Comparison of ENCODE assay signal across 8 cellular contexts in the genomic region with DNA sequence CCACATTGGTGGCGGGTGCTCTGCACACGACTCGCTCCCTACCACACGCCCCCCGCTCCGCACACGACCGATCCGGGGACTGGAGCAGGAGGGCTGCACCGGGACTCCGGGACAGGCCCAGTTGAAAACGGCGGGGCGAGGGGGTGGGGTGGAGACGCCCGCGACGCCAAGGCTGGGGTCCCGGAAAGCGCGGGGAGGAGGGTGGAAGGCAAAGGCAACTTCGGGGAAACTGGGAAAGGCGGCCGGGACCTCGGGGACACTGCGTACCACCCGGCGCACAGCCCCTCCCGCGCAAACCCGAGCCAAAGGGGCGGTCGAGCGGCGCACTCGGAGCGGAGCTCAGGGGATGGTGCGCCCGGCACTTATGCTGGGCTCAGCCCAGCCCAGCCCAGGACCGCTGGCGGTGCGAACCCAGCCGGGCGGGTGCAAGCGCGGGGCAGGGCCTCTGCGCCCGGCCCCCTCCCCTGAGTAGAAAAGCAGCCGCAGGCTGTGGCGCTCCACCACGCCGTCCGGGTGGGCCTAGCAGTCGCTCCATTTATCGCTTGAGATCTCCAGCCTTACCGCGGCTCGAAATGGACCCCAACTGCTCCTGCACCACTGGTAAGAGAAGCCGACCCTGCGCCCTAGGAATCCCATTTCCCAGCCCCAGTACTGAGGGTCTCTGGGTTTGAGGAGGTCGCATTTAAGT. TPM values are rescaled to one million over a fixed set of nuclear protein-coding genes. Genes with fewer than 3 reads are reported as not detected.
DNase-seq lines count a peak whose midpoint lies in the region; ATAC-seq and TF ChIP-seq lines count a peak whose summit lies in the region.

A gene (plus strand): TSS at position 500 of the 688 bp plus-strand sequence. CDS start 73 bp downstream, at position 573.

- peak within 1 kb of the TSS; percentile 65 for H3K4me3 Mint-ChIP-seq in activated naive CD8-positive, alpha-beta T cell treated with anti-CD3 and anti-CD28 coated beads, Interleukin-2, amount 50 U/mL, for 24 hours

- WGBS in GM23248 (ENCODE audit: low coverage in 1 of 2, low lambda C conversion rate in 2 of 2, missing lambda C conversion rate in 2 of 2), 2 experiments, result 1 to 2% methylated on average over 35 to 47 of the region's 61 CpGs
- under 1% methylated on average over 61 of the region's 61 CpGs for WGBS in right cardiac atrium
- WGBS in psoas muscle, 3 donors, result 3 to 6% (median 4%) methylated on average over 44 to 61 of the region's 61 CpGs

- no peaks in the 10 kb centered on the region for H3K79me2 ChIP-seq in GM23248 (ENCODE audit: insufficient read depth)

- H3K27ac Mint-ChIP-seq in activated naive CD8-positive, alpha-beta T cell treated with anti-CD3 and anti-CD28 coated beads, Interleukin-2, amount 50 U/mL, for 24 hours, result no peak within 1 kb of the TSS

- no peaks in the 10 kb centered on the region for H3K4me1 ChIP-seq in GM23248 (ENCODE audit: insufficient read depth)
- H3K4me1 ChIP-seq in right cardiac atrium (ENCODE audit: control insufficient read depth, insufficient read depth, low read length), result no peaks in the 10 kb centered on the region
- peaks cover 12% of the 10 kb centered on the region for H3K4me1 ChIP-seq in psoas muscle

- H3K27me3 Mint-ChIP-seq in activated naive CD8-positive, alpha-beta T cell treated with anti-CD3 and anti-CD28 coated beads, Interleukin-2, amount 50 U/mL, for 24 hours, result peaks cover 68% of the 10 kb centered on the region

- H3K4me2 ChIP-seq in GM23248 (ENCODE audit: unreplicated experiment), result peak within 1 kb of the TSS; percentile 84

- ATAC-seq in activated naive CD8-positive, alpha-beta T cell treated with anti-CD3 and anti-CD28 coated beads, Interleukin-2, amount 50 U/mL, for 24 hours, result peak; percentile 27
- ATAC-seq in right cardiac atrium (peak; percentile 93 to 94), psoas muscle (peak; percentile 59 to 71 (median 65)), GM18520 (IDR thresholded peaks at IDR 0.05; ENCODE audit: unreplicated experiment) (no peak)

- peak; percentile 75 for DNase-seq in GM23248
- DNase-seq in activated naive CD8-positive, alpha-beta T cell treated with anti-CD3 and anti-CD28 coated beads, Interleukin-2, amount 50 U/mL, for 24 hours, result no peak
- DNase-seq in right cardiac atrium, result peak; percentile 87 to 92 (median 89)
- peak; percentile 82 to 85 for DNase-seq in psoas muscle
- no peak for DNase-seq in SW 1271 (lab: John Stamatoyannopoulos, UW)
- DNase-seq in DMS153 treated with DMSO at 0.1 percent for 48 hours (lab: John Stamatoyannopoulos, UW; ENCODE audit: unreplicated experiment), result no peak
- no peak for DNase-seq in activated CD4-positive, CD25-positive, alpha-beta regulatory T cell treated with anti-CD3 and anti-CD28 coated beads, Interleukin-2, amount 50 U/mL, for 72 hours

- peak within 1 kb of the TSS; percentile 91 for H2AFZ ChIP-seq in GM23248

- intact Hi-C loops in right cardiac atrium (cut with DNase I) (no loop called here), psoas muscle (cut with DNase I) (loop anchor here in 1 of 2 donors (5.0 kb wide), 1 partner anchor 40 kb away; no protein-coding TSS in a partner anchor)

- no peaks in the 10 kb centered on the region for H3K36me3 Mint-ChIP-seq in activated naive CD8-positive, alpha-beta T cell treated with anti-CD3 and anti-CD28 coated beads, Interleukin-2, amount 50 U/mL, for 24 hours (ENCODE audit: low read depth)

- peak within 1 kb of the TSS; percentile 69 for H3K9ac ChIP-seq in GM23248

- H3K9me3 Mint-ChIP-seq in activated naive CD8-positive, alpha-beta T cell treated with anti-CD3 and anti-CD28 coated beads, Interleukin-2, amount 50 U/mL, for 24 hours, result no peaks in the 10 kb centered on the region

- in situ Hi-C loops in GM23248 (cut with MboI), result no loop called here

- H3K36me3 ChIP-seq in GM23248 (ENCODE audit: low read depth), result no peaks in the 10 kb centered on the region
- no peaks in the 10 kb centered on the region for H3K36me3 ChIP-seq in psoas muscle (ENCODE audit: insufficient read depth in 1 of 2, low read depth in 1 of 2)

- H3K4me1 Mint-ChIP-seq in activated naive CD8-positive, alpha-beta T cell treated with anti-CD3 and anti-CD28 coated beads, Interleukin-2, amount 50 U/mL, for 24 hours, result peaks cover 21% of the 10 kb centered on the region

- no peaks in the 10 kb centered on the region for H3K27me3 ChIP-seq in GM23248 (replicated peaks; ENCODE audit: insufficient read depth)
- H3K27me3 ChIP-seq in right cardiac atrium (ENCODE audit: control insufficient read depth, insufficient read depth), result no peaks in the 10 kb centered on the region
- H3K27me3 ChIP-seq in psoas muscle (ENCODE audit: insufficient read depth in 3 of 3, low read length in 2 of 3), result peaks cover 0 to 2% (median 0%) of the 10 kb centered on the region in 3 donors

- H3F3A ChIP-seq in GM23248 (ENCODE audit: insufficient read depth), result 0 out of 2 replicates have a peak, but pooled peaks cover 21% of the 10 kb centered on the region

- H3K27ac ChIP-seq in GM23248 (no peak within 1 kb of the TSS), right cardiac atrium (ENCODE audit: low read length) (peak within 1 kb of the TSS; percentile 75), psoas muscle (peak within 1 kb of the TSS; percentile 34)

- H3K9me3 ChIP-seq in GM23248 (ENCODE audit: low read depth), result no peaks in the 10 kb centered on the region
- no peaks in the 10 kb centered on the region for H3K9me3 ChIP-seq in right cardiac atrium (ENCODE audit: control insufficient read depth, low read length)
- no peaks in the 10 kb centered on the region for H3K9me3 ChIP-seq in psoas muscle

- no peaks in the 10 kb centered on the region for H4K20me1 ChIP-seq in GM23248 (ENCODE audit: insufficient read depth)

- no peak for TF ChIP-seq CTCF in psoas muscle (IDR thresholded peaks at IDR 0.05)

- no peaks in the 10 kb centered on the region for H3K9me2 ChIP-seq in GM23248 (ENCODE audit: insufficient read depth)

- H3K4me3 ChIP-seq in GM23248, result peak within 1 kb of the TSS; percentile 70
- H3K4me3 ChIP-seq in right cardiac atrium (ENCODE audit: low read length), result peak within 1 kb of the TSS; percentile 41
- H3K4me3 ChIP-seq in psoas muscle, result peak within 1 kb of the TSS; percentile 67

RNA-seq across cellular contexts. Expression of the gene that starts here (rescaled TPM):
- total RNA-seq in GM23248 (2014; rRNA removed; shearing (Covaris generic)), result 3.8 and 8.2 TPM in 2 replicates
- 15.2 and 20.1 TPM in 2 replicates for polyA plus RNA-seq in GM23248 (2016; fragmentation: Nextera tagmentation; extraction: Ambion mirVana)
- 10 to 100 TPM in 1 of 4 donors, 1 to 10 TPM in 3; 3.0 to 26.7 (median 6.6) TPM for total RNA-seq in right cardiac atrium
- 18.0 TPM for polyA plus RNA-seq in right cardiac atrium
- 100 to 1,000 TPM in 1 of 4 donors, 10 to 100 TPM in 1, 1 to 10 TPM in 2; 1.4 to 288 (median 12.8) TPM for total RNA-seq in psoas muscle
- 100 to 1,000 TPM in 2 of 3 donors, 10 to 100 TPM in 1; 21.8 to 569 (median 300) TPM for polyA plus RNA-seq in psoas muscle

Comparison
In these comparisons a context has a peak if more than half of its experiments do, and no peak if none do; other contexts are left out.
1. DNase-seq: peak in GM23248 (single experiment), right cardiac atrium (3 of 3) and psoas muscle (2 of 2); none in activated naive CD8-positive, alpha-beta T cell treated with anti-CD3 and anti-CD28 coated beads, Interleukin-2, amount 50 U/mL, for 24 hours (single experiment), SW 1271 (0 of 2), DMS153 treated with DMSO at 0.1 percent for 48 hours (single experiment) and activated CD4-positive, CD25-positive, alpha-beta regulatory T cell treated with anti-CD3 and anti-CD28 coated beads, Interleukin-2, amount 50 U/mL, for 72 hours (single experiment).
2. Peak in every context shown above with its lines, with median percentiles within 50 percentile points of each other: H3K4me3 ChIP-seq.